In the genomic region with DNA sequence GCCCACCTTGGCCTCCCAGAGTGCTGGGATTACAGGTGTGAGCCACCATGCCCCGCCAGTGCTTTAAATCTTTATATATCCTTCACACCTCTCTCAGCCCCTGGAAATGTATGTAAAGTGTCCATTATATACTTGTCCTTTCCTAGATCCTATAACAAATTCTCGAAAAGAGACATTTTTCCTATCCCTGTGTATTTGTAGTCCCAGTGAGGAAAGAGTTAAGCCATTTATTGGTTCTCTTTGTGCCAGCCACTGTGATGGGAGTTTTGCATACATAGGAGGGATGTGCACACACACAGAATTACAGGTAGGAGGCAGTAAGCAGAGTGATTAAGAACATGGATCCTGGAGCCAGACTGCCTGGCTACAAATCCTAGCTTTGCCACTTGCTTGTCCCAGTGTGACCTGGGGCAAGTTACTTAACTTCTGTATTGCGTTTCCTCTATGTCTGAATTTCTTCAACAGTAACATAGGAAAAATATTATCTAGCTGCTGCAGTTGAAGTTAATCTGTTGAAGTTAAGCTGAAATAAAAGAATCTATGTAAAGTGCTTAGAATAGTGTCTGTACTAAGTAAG, we compare ENCODE assay signal across 2 cellular contexts.
TF ChIP-seq lines count a peak whose summit lies in the region.

No MANE protein-coding gene starts in this region.

TF ChIP-seq in SK-N-SH, 30 proteins besides CTCF, POLR2A, EP300 and RAD21:
- TF ChIP-seq EZH2phosphoT487 (IDR thresholded peaks at IDR 0.05; ENCODE audit: borderline replicate concordance, low read depth) = no peak
- TF ChIP-seq GABPA (IDR thresholded peaks at IDR 0.05; ENCODE audit: low read depth) = no peak
- TF ChIP-seq MXI1 (IDR thresholded peaks at IDR 0.05; ENCODE audit: low read depth, low read length) = no peak
- no peak for TF ChIP-seq NFIC (IDR thresholded peaks at IDR 0.05; ENCODE audit: borderline replicate concordance)
- no peak for TF ChIP-seq GATA2 (CRISPR knock-in tag; IDR thresholded peaks at IDR 0.05)
- no peak for TF ChIP-seq TEAD4 (IDR thresholded peaks at IDR 0.05; ENCODE audit: borderline replicate concordance, insufficient read depth)
- no peak for TF ChIP-seq CHD2 (IDR thresholded peaks at IDR 0.05; ENCODE audit: low read length, partially characterized antibody)
- no peak for TF ChIP-seq PBX3 (IDR thresholded peaks at IDR 0.05)

TF ChIP-seq in SK-N-SH treated with all-trans-retinoic acid at 6 μM for 48 hours, 23 proteins besides CTCF, POLR2A, EP300 and RAD21:
- TF ChIP-seq, protein P1, sequence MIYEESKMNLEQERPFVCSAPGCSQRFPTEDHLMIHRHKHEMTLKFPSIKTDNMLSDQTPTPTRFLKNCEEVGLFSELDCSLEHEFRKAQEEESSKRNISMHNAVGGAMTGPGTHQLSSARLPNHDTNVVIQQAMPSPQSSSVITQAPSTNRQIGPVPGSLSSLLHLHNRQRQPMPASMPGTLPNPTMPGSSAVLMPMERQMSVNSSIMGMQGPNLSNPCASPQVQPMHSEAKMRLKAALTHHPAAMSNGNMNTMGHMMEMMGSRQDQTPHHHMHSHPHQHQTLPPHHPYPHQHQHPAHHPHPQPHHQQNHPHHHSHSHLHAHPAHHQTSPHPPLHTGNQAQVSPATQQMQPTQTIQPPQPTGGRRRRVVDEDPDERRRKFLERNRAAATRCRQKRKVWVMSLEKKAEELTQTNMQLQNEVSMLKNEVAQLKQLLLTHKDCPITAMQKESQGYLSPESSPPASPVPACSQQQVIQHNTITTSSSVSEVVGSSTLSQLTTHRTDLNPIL (CRISPR knock-in tag; IDR thresholded peaks at IDR 0.05; ENCODE audit: low read depth) = no peak
- TF ChIP-seq CSDC2 (CRISPR knock-in tag; IDR thresholded peaks at IDR 0.05) = no peak
- TF ChIP-seq PPARA (CRISPR knock-in tag; IDR thresholded peaks at IDR 0.05; ENCODE audit: borderline replicate concordance) = no peak
- TF ChIP-seq POU6F1 (CRISPR knock-in tag; IDR thresholded peaks at IDR 0.05; ENCODE audit: borderline replicate concordance, low read depth) = no peak
- TF ChIP-seq ISL1 (CRISPR knock-in tag; IDR thresholded peaks at IDR 0.05) = no peak
- TF ChIP-seq, protein P2, sequence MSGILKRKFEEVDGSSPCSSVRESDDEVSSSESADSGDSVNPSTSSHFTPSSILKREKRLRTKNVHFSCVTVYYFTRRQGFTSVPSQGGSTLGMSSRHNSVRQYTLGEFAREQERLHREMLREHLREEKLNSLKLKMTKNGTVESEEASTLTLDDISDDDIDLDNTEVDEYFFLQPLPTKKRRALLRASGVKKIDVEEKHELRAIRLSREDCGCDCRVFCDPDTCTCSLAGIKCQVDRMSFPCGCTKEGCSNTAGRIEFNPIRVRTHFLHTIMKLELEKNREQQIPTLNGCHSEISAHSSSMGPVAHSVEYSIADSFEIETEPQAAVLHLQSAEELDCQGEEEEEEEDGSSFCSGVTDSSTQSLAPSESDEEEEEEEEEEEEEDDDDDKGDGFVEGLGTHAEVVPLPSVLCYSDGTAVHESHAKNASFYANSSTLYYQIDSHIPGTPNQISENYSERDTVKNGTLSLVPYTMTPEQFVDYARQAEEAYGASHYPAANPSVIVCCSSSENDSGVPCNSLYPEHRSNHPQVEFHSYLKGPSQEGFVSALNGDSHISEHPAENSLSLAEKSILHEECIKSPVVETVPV (CRISPR knock-in tag; IDR thresholded peaks at IDR 0.05) = no peak
- no peak for TF ChIP-seq ZFP3 (CRISPR knock-in tag; IDR thresholded peaks at IDR 0.05)
- TF ChIP-seq RARB (CRISPR knock-in tag; IDR thresholded peaks at IDR 0.05) = no peak
- TF ChIP-seq ZC3H10 (CRISPR knock-in tag; IDR thresholded peaks at IDR 0.05) = no peak
- TF ChIP-seq ARNTL (CRISPR knock-in tag; IDR thresholded peaks at IDR 0.05; ENCODE audit: borderline replicate concordance, low read depth) = no peak
- TF ChIP-seq ESRRG (CRISPR knock-in tag; IDR thresholded peaks at IDR 0.05) = no peak
- TF ChIP-seq SNAI2 (CRISPR knock-in tag; IDR thresholded peaks at IDR 0.05) = no peak
- TF ChIP-seq TCF4 (CRISPR knock-in tag; IDR thresholded peaks at IDR 0.05; ENCODE audit: borderline replicate concordance) = no peak
- no peak for TF ChIP-seq ZNF70 (CRISPR knock-in tag; IDR thresholded peaks at IDR 0.05)
- TF ChIP-seq ZNF8 (CRISPR knock-in tag; IDR thresholded peaks at IDR 0.05) = no peak
- no peak for TF ChIP-seq GLIS3 (CRISPR knock-in tag; IDR thresholded peaks at IDR 0.05)
- TF ChIP-seq TOX (CRISPR knock-in tag; IDR thresholded peaks at IDR 0.05; ENCODE audit: borderline replicate concordance) = no peak
- TF ChIP-seq TSHZ2 (CRISPR knock-in tag; IDR thresholded peaks at IDR 0.05) = no peak
- TF ChIP-seq, protein P3, sequence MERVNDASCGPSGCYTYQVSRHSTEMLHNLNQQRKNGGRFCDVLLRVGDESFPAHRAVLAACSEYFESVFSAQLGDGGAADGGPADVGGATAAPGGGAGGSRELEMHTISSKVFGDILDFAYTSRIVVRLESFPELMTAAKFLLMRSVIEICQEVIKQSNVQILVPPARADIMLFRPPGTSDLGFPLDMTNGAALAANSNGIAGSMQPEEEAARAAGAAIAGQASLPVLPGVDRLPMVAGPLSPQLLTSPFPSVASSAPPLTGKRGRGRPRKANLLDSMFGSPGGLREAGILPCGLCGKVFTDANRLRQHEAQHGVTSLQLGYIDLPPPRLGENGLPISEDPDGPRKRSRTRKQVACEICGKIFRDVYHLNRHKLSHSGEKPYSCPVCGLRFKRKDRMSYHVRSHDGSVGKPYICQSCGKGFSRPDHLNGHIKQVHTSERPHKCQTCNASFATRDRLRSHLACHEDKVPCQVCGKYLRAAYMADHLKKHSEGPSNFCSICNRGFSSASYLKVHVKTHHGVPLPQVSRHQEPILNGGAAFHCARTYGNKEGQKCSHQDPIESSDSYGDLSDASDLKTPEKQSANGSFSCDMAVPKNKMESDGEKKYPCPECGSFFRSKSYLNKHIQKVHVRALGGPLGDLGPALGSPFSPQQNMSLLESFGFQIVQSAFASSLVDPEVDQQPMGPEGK (CRISPR knock-in tag; IDR thresholded peaks at IDR 0.05; ENCODE audit: borderline replicate concordance) = no peak
- no peak for TF ChIP-seq ZFP30 (CRISPR knock-in tag; IDR thresholded peaks at IDR 0.05)
